ENCODE assay signal across 2 cellular contexts in the genomic region with DNA sequence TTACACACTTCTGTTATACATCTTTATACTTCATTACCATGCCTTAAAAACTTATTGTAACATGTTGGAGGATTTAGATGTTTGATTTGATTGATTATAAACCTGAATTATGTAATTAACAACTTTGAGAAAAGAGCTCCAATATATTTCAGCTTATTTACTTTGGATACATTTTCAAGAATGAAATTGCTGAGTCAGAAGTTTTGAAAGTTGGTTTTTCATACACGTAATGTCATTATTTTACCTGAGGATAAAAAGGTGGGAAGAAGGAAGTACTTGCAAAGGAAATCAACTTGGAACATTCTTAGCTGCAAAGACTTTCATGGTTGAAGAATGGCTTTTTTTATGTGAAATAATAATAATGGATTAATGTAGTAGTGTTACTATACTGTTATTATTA.
TF ChIP-seq lines count a peak whose summit lies in the region.

No MANE protein-coding gene starts in this region.

TF ChIP-seq in HepG2, 621 proteins besides CTCF, POLR2A, EP300 and RAD21 (continued from another document):
- TF ChIP-seq, protein P1, sequence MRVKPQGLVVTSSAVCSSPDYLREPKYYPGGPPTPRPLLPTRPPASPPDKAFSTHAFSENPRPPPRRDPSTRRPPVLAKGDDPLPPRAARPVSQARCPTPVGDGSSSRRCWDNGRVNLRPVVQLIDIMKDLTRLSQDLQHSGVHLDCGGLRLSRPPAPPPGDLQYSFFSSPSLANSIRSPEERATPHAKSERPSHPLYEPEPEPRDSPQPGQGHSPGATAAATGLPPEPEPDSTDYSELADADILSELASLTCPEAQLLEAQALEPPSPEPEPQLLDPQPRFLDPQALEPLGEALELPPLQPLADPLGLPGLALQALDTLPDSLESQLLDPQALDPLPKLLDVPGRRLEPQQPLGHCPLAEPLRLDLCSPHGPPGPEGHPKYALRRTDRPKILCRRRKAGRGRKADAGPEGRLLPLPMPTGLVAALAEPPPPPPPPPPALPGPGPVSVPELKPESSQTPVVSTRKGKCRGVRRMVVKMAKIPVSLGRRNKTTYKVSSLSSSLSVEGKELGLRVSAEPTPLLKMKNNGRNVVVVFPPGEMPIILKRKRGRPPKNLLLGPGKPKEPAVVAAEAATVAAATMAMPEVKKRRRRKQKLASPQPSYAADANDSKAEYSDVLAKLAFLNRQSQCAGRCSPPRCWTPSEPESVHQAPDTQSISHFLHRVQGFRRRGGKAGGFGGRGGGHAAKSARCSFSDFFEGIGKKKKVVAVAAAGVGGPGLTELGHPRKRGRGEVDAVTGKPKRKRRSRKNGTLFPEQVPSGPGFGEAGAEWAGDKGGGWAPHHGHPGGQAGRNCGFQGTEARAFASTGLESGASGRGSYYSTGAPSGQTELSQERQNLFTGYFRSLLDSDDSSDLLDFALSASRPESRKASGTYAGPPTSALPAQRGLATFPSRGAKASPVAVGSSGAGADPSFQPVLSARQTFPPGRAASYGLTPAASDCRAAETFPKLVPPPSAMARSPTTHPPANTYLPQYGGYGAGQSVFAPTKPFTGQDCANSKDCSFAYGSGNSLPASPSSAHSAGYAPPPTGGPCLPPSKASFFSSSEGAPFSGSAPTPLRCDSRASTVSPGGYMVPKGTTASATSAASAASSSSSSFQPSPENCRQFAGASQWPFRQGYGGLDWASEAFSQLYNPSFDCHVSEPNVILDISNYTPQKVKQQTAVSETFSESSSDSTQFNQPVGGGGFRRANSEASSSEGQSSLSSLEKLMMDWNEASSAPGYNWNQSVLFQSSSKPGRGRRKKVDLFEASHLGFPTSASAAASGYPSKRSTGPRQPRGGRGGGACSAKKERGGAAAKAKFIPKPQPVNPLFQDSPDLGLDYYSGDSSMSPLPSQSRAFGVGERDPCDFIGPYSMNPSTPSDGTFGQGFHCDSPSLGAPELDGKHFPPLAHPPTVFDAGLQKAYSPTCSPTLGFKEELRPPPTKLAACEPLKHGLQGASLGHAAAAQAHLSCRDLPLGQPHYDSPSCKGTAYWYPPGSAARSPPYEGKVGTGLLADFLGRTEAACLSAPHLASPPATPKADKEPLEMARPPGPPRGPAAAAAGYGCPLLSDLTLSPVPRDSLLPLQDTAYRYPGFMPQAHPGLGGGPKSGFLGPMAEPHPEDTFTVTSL (CRISPR knock-in tag; IDR thresholded peaks at IDR 0.05; ENCODE audit: borderline replicate concordance) = no peak
- TF ChIP-seq SP1 (IDR thresholded peaks at IDR 0.05) (no peak), SP1 (CRISPR knock-in tag; IDR thresholded peaks at IDR 0.05) (no peak), ZNF83 (CRISPR knock-in tag; IDR thresholded peaks at IDR 0.05; ENCODE audit: borderline replicate concordance) (no peak), XBP1 (CRISPR knock-in tag; IDR thresholded peaks at IDR 0.05) (no peak), DR1 (CRISPR knock-in tag; IDR thresholded peaks at IDR 0.05) (no peak), MTF2 (CRISPR knock-in tag; IDR thresholded peaks at IDR 0.05; ENCODE audit: borderline replicate concordance) (no peak)

TF ChIP-seq in K562, 482 proteins besides CTCF, POLR2A, EP300 and RAD21 (continued from another document):
- TF ChIP-seq C11orf30 (IDR thresholded peaks at IDR 0.05; ENCODE audit: low read depth) (peak; percentile 73; the same call in 1 of the 2 replicates), POU5F1 (IDR thresholded peaks at IDR 0.05; ENCODE audit: borderline replicate concordance, low read depth, low read length, partially characterized antibody) (no peak), ZNF316 (IDR thresholded peaks at IDR 0.05) (peak; percentile 87), KDM1A (IDR thresholded peaks at IDR 0.05) (no peak)
